ENCODE assay signal across 9 cellular contexts in the genomic region with DNA sequence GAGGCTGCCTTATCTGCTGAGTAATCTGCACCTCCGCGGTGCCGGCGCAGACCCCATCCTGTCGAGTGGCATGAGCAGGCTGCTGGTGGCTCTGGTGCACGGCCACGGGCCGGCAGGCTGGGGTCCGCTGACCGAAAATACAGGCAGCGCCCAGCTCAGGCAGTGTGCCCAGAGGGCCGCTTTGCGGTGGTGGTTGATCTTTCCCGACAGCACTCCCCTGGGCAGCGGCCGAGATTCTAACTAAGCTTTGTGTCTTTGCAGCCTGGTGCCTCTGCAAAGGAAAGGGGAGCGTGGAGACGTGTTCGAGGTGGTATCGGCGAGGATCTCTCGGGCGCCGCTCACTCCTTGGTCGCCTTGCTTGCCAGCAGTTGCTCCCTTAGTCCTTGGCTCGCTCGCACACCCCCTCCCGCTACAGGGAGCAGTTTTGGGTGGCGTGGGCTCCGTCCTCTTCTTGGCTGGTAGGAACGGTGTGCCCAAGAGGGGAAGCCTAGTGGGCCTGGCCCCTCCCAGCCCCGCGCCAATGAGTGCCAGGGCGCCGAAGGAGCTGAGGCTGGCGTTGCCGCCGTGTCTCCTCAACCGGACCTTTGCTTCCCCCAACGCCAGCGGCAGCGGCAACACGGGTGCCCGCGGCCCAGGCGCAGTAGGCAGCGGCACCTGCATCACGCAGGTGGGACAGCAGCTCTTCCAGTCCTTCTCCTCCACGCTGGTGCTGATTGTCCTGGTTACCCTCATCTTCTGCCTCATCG. TPM values are rescaled to one million over a fixed set of nuclear protein-coding genes. Genes with fewer than 3 reads are reported as not detected.
DNase-seq lines count a peak whose midpoint lies in the region; ATAC-seq, FAIRE-seq and TF ChIP-seq lines count a peak whose summit lies in the region.
"Had no signal": no experiment of that assay in that cellular context is flagged by ENCODE, and none has a peak within 500 bp of the region (broad histone marks: within the 10 kb centered on the region; RNA-seq: fewer than 3 reads in every experiment).

No MANE protein-coding gene starts in this region.

- FAIRE-seq in GM12892 (lab: Jason Lieb, UNC), result no peak

- no peak for TF ChIP-seq EP300 in upper lobe of left lung (IDR thresholded peaks at IDR 0.05)

- no peak for TF ChIP-seq CTCF in upper lobe of left lung (IDR thresholded peaks at IDR 0.05)
- no peak for TF ChIP-seq CTCF in GM10266 (IDR thresholded peaks at IDR 0.05; ENCODE audit: control insufficient read depth, insufficient read depth, low read depth, missing control alignments)

- 2 to 4% methylated on average over 7 to 49 of the region's 50 CpGs for WGBS in upper lobe of left lung, 2 donors

- H3K36me3 Mint-ChIP-seq in T-helper 17 cell (ENCODE audit: low read depth), result no peaks in the 10 kb centered on the region
- H3K36me3 Mint-ChIP-seq: CD8-positive, alpha-beta memory T cell had no signal

- peak; percentile 42 to 67 for ATAC-seq in upper lobe of left lung (ENCODE audit: low FRiP score in 2 of 2)
- ATAC-seq in T-helper 17 cell, result no peak

- DNase-seq in activated CD4-positive, alpha-beta T cell treated with anti-CD3 and anti-CD28 coated beads for 48 hours, result peak; percentile 2
- DNase-seq in activated CD4-positive, alpha-beta T cell treated with anti-CD3 and anti-CD28 coated beads for 4 hours, result no peak
- DNase-seq in T47D (ENCODE audit: low read depth in 1 of 2, low spot score in 1 of 2) (peak; percentile 37 to 45), iPS-NIHi7 (ENCODE audit: extremely low spot score) (peak; percentile 23), upper lobe of left lung (peak in 1 of 2 donors; percentile 71), GM10266 (ENCODE audit: extremely low spot score) (no peak), GM12892 (ENCODE audit: insufficient read length) (no peak), T-helper 17 cell (no peak)
- DNase-seq: CD8-positive, alpha-beta memory T cell had no signal

- H3K4me1 Mint-ChIP-seq in T-helper 17 cell, result no peaks in the 10 kb centered on the region
- H3K4me1 Mint-ChIP-seq: CD8-positive, alpha-beta memory T cell had no signal

- in situ Hi-C loops in T47D (cut with HindIII; ENCODE audit: low pct_unique_long_range_greater_than_20kb, low sequenced_read_pairs), result no loop called here

- no peaks in the 10 kb centered on the region for H3K36me3 ChIP-seq in upper lobe of left lung

- H3K4me1 ChIP-seq in upper lobe of left lung, result peaks cover 0 to 19% (median 8%) of the 10 kb centered on the region in 4 donors

- no peak for TF ChIP-seq POLR2A in upper lobe of left lung (IDR thresholded peaks at IDR 0.05)
- TF ChIP-seq POLR2A in GM12892 (IDR thresholded peaks at IDR 0.05; ENCODE audit: low read depth, low read length), result no peak

- peak overlapping the region in 1 of 4 donors; percentile 0 for H3K4me3 ChIP-seq in upper lobe of left lung

- no peaks in the 10 kb centered on the region for H3K9me3 ChIP-seq in upper lobe of left lung
- H3K9me3 ChIP-seq in T-helper 17 cell (ENCODE audit: control insufficient read depth, low read length, poor library complexity, severe bottlenecking), result no peaks in the 10 kb centered on the region

- no peak overlapping the region for H3K27ac Mint-ChIP-seq in T-helper 17 cell
- H3K27ac Mint-ChIP-seq: CD8-positive, alpha-beta memory T cell had no signal

- peaks cover 15% of the 10 kb centered on the region for H3K27me3 Mint-ChIP-seq in T-helper 17 cell

- H3K27ac ChIP-seq in upper lobe of left lung, result no peak overlapping the region

- peaks cover 0 to 22% (median 9%) of the 10 kb centered on the region in 4 donors for H3K27me3 ChIP-seq in upper lobe of left lung

- no peak overlapping the region for H3K4me3 Mint-ChIP-seq in T-helper 17 cell

RNA-seq across cellular contexts. Expression of gene C11orf87, which starts 1.3 kb away (rescaled TPM):
- total RNA-seq in upper lobe of left lung (under 1 TPM in 2 of 6 donors, not detected in 4; 0.11 to 0.13 TPM), T-helper 17 cell (under 1 TPM in 1 of 2 donors, not detected in 1; 0.08 TPM)
- not detected for polyA plus RNA-seq in GM12892 (2012; ENCODE audit: missing spikeins)
- total RNA-seq: CD8-positive, alpha-beta memory T cell had no signal
- polyA plus RNA-seq: CD8-positive, alpha-beta memory T cell had no signal

Comparison
In these comparisons a context has a peak if more than half of its experiments do, and no peak if none do; other contexts are left out.
1. DNase-seq: peak in activated CD4-positive, alpha-beta T cell treated with anti-CD3 and anti-CD28 coated beads for 48 hours (single experiment), T47D (2 of 2) and iPS-NIHi7 (single experiment); none in activated CD4-positive, alpha-beta T cell treated with anti-CD3 and anti-CD28 coated beads for 4 hours (0 of 2), GM10266 (single experiment), GM12892 (single experiment) and T-helper 17 cell (0 of 3).